Comparison of ENCODE assay signal across 29 cellular contexts in genomic region chr4:10336471-10336870, GRCh38.
DNase-seq lines count a peak whose midpoint lies in the region; ATAC-seq and TF ChIP-seq lines count a peak whose summit lies in the region.
"Had no signal": no experiment of that assay in that cellular context is flagged by ENCODE, and none has a peak within 500 bp of the region (broad histone marks: within the 10 kb centered on the region; RNA-seq: fewer than 3 reads in every experiment).

No MANE protein-coding gene starts in this region.

- no TSS peak for BruUV-seq in mammary epithelial cell (replicated peaks; lab: Mats Ljungman, UMichigan)

- no peak for TF ChIP-seq CTCF in mammary epithelial cell (conservative IDR thresholded peaks at IDR 0.05 in 1 of 2, IDR thresholded peaks at IDR 0.05 in 1 of 2; ENCODE audit: extremely low read depth in 1 of 2, insufficient read depth in 1 of 2, low read depth in 1 of 2, low read length in 2 of 2)
- TF ChIP-seq CTCF in nephron progenitor cell (IDR thresholded peaks at IDR 0.05), result no peak

- no peaks in the 10 kb centered on the region for H3K36me3 Mint-ChIP-seq in nephron progenitor cell (ENCODE audit: low read depth)

- no peak overlapping the region for H3K4me3 ChIP-seq in mammary epithelial cell (replicated peaks in 1 of 3; ENCODE audit: insufficient read depth in 1 of 3, low read depth in 2 of 3, low read length in 3 of 3)
- H3K4me3 ChIP-seq: ascending aorta, pancreas, upper lobe of right lung had no signal

- H3K4me1 ChIP-seq in mammary epithelial cell (ENCODE audit: insufficient read depth, low read length), result peaks cover 42% of the 10 kb centered on the region
- H3K4me1 ChIP-seq: ascending aorta, pancreas, upper lobe of right lung had no signal

- H3K36me3 ChIP-seq in mammary epithelial cell (ENCODE audit: insufficient read depth, low read length), result no peaks in the 10 kb centered on the region
- H3K36me3 ChIP-seq: ascending aorta, pancreas, upper lobe of right lung had no signal

- ATAC-seq in GM21526 (IDR thresholded peaks at IDR 0.05; ENCODE audit: low FRiP score, unreplicated experiment), result no peak
- ATAC-seq in HG03095 (IDR thresholded peaks at IDR 0.05; ENCODE audit: unreplicated experiment), result no peak
- ATAC-seq: activated T-cell treated with anti-CD3 and anti-CD28 coated beads, Interleukin-2, amount 50 U/mL, for 72 hours; left cardiac atrium; naive thymus-derived CD8-positive, alpha-beta T cell; pancreas; right cardiac atrium; upper lobe of right lung had no signal

- H3K27me3 ChIP-seq in mammary epithelial cell (ENCODE audit: insufficient read depth, low read length), result no peaks in the 10 kb centered on the region
- H3K27me3 ChIP-seq: ascending aorta, pancreas had no signal

- peak overlapping the region; percentile 31 for H3K4me2 ChIP-seq in mammary epithelial cell (ENCODE audit: insufficient read depth, low read depth, low read length)

- H4K20me1 ChIP-seq in mammary epithelial cell (ENCODE audit: insufficient read depth, low read length), result no peaks in the 10 kb centered on the region

- in situ Hi-C loops in mammary epithelial cell (cut with MboI; ENCODE audit: low sequenced_read_pairs in 2 of 2), result no loop called here

- peak overlapping the region; percentile 23 for H2AFZ ChIP-seq in mammary epithelial cell (ENCODE audit: low read depth, low read length)

- peaks cover 8% of the 10 kb centered on the region for H3K9me3 ChIP-seq in mammary epithelial cell (replicated peaks; ENCODE audit: insufficient read depth, low read length)
- H3K9me3 ChIP-seq: ascending aorta, pancreas, upper lobe of right lung had no signal

- peaks cover 20% of the 10 kb centered on the region for H3K27me3 Mint-ChIP-seq in nephron progenitor cell (ENCODE audit: low read depth, poor library complexity)

- no peak overlapping the region for H3K27ac Mint-ChIP-seq in nephron progenitor cell
- H3K27ac Mint-ChIP-seq: activated naive CD4-positive, alpha-beta T cell treated with anti-CD3 and anti-CD28 coated beads for 36 hours; activated T-cell treated with anti-CD3 and anti-CD28 coated beads, Interleukin-2, amount 50 U/mL, for 72 hours; naive thymus-derived CD8-positive, alpha-beta T cell had no signal

- WGBS in mammary epithelial cell (ENCODE audit: low coverage, missing lambda C conversion rate), result 12% methylated on average over 4 of the region's 4 CpGs

- H3K79me2 ChIP-seq in mammary epithelial cell (ENCODE audit: insufficient read depth, low read length), result no peaks in the 10 kb centered on the region

- H3K4me1 Mint-ChIP-seq in nephron progenitor cell, result no peaks in the 10 kb centered on the region
- H3K4me1 Mint-ChIP-seq: naive thymus-derived CD8-positive, alpha-beta T cell had no signal

- peak; percentile 75 for DNase-seq in AG20443 (ENCODE audit: low spot score)
- peak; percentile 75 for DNase-seq in HT1080 (ENCODE audit: low read depth)
- peak; percentile 89 for DNase-seq in mammary epithelial cell
- peak; percentile 96 for DNase-seq in islet precursor cell
- DNase-seq in activated CD4-positive, alpha-beta T cell treated with anti-CD3 and anti-CD28 coated beads, Interleukin-2, amount 50 U/mL, for 4 hours, result no peak
- no peak for DNase-seq in nephron progenitor cell
- DNase-seq: activated CD4-positive, CD25-positive, alpha-beta regulatory T cell treated with anti-CD3 and anti-CD28 coated beads, Interleukin-2, amount 50 U/mL, for 72 hours; activated CD8-positive, alpha-beta memory T cell treated with anti-CD3 and anti-CD28 coated beads for 24 hours; activated naive CD4-positive, alpha-beta T cell treated with anti-CD3 and anti-CD28 coated beads for 36 hours; activated T-cell treated with anti-CD3 and anti-CD28 coated beads, Interleukin-2, amount 50 U/mL, for 72 hours; cerebellar nuclear complex; erythroblast; GDM1; HCEC 1CT; KBM-7; left cardiac atrium; MV-4-11; naive thymus-derived CD8-positive, alpha-beta T cell; NCI-H1694; NCI-H345; NCI-H82; pancreas; right cardiac atrium; SHP77; stimulated activated CD8-positive, alpha-beta memory T cell treated with anti-CD3 and anti-CD28 coated beads, Interleukin-4, amount 100 ng/mL, for 48 hours; upper lobe of right lung had no signal

- peaks cover 7% of the 10 kb centered on the region for H3K9me3 Mint-ChIP-seq in nephron progenitor cell
- H3K9me3 Mint-ChIP-seq: activated naive CD4-positive, alpha-beta T cell treated with anti-CD3 and anti-CD28 coated beads for 36 hours; activated T-cell treated with anti-CD3 and anti-CD28 coated beads, Interleukin-2, amount 50 U/mL, for 72 hours had no signal

- no peak overlapping the region for H3K9ac ChIP-seq in mammary epithelial cell (ENCODE audit: insufficient read depth, low read length)

- no peak overlapping the region for H3K4me3 Mint-ChIP-seq in nephron progenitor cell
- H3K4me3 Mint-ChIP-seq: activated naive CD4-positive, alpha-beta T cell treated with anti-CD3 and anti-CD28 coated beads for 36 hours; activated T-cell treated with anti-CD3 and anti-CD28 coated beads, Interleukin-2, amount 50 U/mL, for 72 hours; naive thymus-derived CD8-positive, alpha-beta T cell had no signal

- dilution Hi-C loops in mammary epithelial cell (cut with HindIII; ENCODE audit: low sequenced_read_pairs), result no loop called here

- intact Hi-C loops in mammary epithelial cell (cut with micrococcal nuclease), result loop anchor here (2.0 to 5.0 kb wide), 3 partner anchors 39 to 60 kb away; no protein-coding TSS in a partner anchor

- peak overlapping the region; percentile 31 for H3K27ac ChIP-seq in mammary epithelial cell (ENCODE audit: insufficient read depth, low read depth, low read length)
- H3K27ac ChIP-seq: ascending aorta, pancreas, upper lobe of right lung had no signal

- CTCF ChIA-PET in mammary epithelial cell (lab: Charles Lee; ENCODE audit: low non-redundant PET), result interaction anchor here (1.0 kb wide), 1 partner anchor 144 kb away, joined by 5 read pairs; no protein-coding TSS in a partner anchor

Comparison
In these comparisons a context has a peak if more than half of its experiments do, and no peak if none do; other contexts are left out.
1. DNase-seq: peak in AG20443 (single experiment), HT1080 (single experiment), mammary epithelial cell (single experiment) and islet precursor cell (single experiment); none in activated CD4-positive, alpha-beta T cell treated with anti-CD3 and anti-CD28 coated beads, Interleukin-2, amount 50 U/mL, for 4 hours (0 of 2) and nephron progenitor cell (single experiment).